ENCODE assay signal across 16 cellular contexts in the genomic region with DNA sequence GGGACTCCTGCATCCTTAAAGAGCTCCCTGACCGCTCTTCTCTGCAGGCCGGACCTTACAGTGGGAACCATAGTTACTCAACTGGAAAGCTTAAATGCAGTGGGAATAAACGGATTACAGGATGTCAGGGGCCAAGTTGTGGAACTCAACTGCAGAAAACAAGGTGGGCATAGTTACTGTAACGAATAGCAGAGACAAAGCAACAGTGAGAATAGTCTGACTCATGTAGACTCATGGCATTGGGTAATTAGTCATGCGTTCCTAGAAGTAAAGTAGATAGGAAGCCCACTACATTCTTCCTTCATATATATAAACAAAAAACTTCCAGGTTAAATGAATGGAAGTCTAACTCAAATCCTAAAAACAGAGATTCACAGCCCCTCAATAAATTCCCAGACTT.
"Had no signal": no experiment of that assay in that cellular context is flagged by ENCODE, and none has a peak within 500 bp of the region (broad histone marks: within the 10 kb centered on the region; RNA-seq: fewer than 3 reads in every experiment).

No MANE protein-coding gene starts in this region.

- H3K27ac Mint-ChIP-seq: activated naive CD8-positive, alpha-beta T cell; natural killer cell; type B pancreatic cell had no signal

- ATAC-seq: left colon, natural killer cell, right cardiac atrium had no signal

- H3K4me1 Mint-ChIP-seq: natural killer cell had no signal

- H3K4me3 ChIP-seq: esophagus muscularis mucosa, suprapubic skin had no signal

- H3K9me3 Mint-ChIP-seq: natural killer cell, type B pancreatic cell had no signal

- H3K27ac ChIP-seq: esophagus muscularis mucosa, suprapubic skin, VCaP had no signal

- H3K9me3 ChIP-seq: esophagus muscularis mucosa, suprapubic skin had no signal

- H3K36me3 ChIP-seq: esophagus muscularis mucosa, suprapubic skin had no signal

- DNase-seq: activated CD8-positive, alpha-beta memory T cell treated with anti-CD3 and anti-CD28 coated beads for 24 hours; activated gamma-delta T cell; activated T-cell treated with anti-CD3 and anti-CD28 coated beads for 4 hours; glutamatergic neuron; left colon; natural killer cell; nucleus accumbens; right cardiac atrium; small intestine; stimulated activated naive CD4-positive, alpha-beta T cell; T-helper 9 cell had no signal

- H3K27me3 ChIP-seq: esophagus muscularis mucosa, suprapubic skin had no signal

- H3K4me1 ChIP-seq: esophagus muscularis mucosa, suprapubic skin had no signal

- H3K4me3 Mint-ChIP-seq: activated naive CD8-positive, alpha-beta T cell; natural killer cell; type B pancreatic cell had no signal
